ENCODE assay signal across 13 cellular contexts in the genomic region with DNA sequence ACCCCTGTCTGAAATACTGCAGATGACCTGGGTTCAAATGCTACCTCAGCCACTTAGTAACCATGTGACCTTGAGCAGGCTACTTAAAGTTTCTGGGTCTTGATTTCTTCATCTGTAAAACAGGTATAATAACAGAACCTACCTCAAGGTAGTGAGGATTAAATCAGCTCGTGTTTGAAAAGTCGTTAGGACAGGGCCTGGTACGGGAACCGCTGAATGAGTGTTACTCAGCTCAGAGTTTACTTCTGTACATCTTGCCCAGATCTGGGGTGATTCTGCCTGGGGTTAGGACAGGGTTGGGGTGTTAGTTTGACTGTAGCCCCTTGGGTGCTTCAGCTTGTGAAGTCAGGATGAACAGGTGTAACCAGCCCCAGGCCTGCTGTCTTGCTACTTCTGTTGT. TPM values are rescaled to one million over a fixed set of nuclear protein-coding genes. Genes with fewer than 3 reads are reported as not detected.
DNase-seq lines count a peak whose midpoint lies in the region; ATAC-seq, FAIRE-seq and TF ChIP-seq lines count a peak whose summit lies in the region.
"Had no signal": no experiment of that assay in that cellular context is flagged by ENCODE, and none has a peak within 500 bp of the region (broad histone marks: within the 10 kb centered on the region; RNA-seq: fewer than 3 reads in every experiment).

No MANE protein-coding gene starts in this region.

- TSS peak; percentile 32 for BruUV-seq in A673 (replicated peaks; lab: Mats Ljungman, UMichigan)
- BruUV-seq in mammary epithelial cell (replicated peaks; lab: Mats Ljungman, UMichigan): no TSS peak

- H3K36me3 ChIP-seq in A673 (ENCODE audit: insufficient read depth, low read length, poor library complexity, severe bottlenecking) (no peaks in the 10 kb centered on the region), HUES6 (ENCODE audit: control insufficient read depth, insufficient read depth, low read length) (0 out of 2 replicates have a peak, but pooled peaks cover 6% of the 10 kb centered on the region), mammary epithelial cell (ENCODE audit: insufficient read depth, low read length) (peaks cover 13% of the 10 kb centered on the region)

- H3K9me3 Mint-ChIP-seq in naive B cell: no peaks in the 10 kb centered on the region

- no peaks in the 10 kb centered on the region for H4K20me1 ChIP-seq in mammary epithelial cell (ENCODE audit: insufficient read depth, low read length)

- DNase-seq in A673 (ENCODE audit: low spot score): no peak
- DNase-seq in mammary epithelial cell: no peak
- DNase-seq in naive B cell: no peak
- no peak for DNase-seq in HUDEP-2 (lab: John Stamatoyannopoulos, UW; ENCODE audit: unreplicated experiment in 76 of 76)
- no peak for DNase-seq in HTR-8/SVneo (ENCODE audit: insufficient read length, low spot score)
- DNase-seq: activated CD8-positive, alpha-beta memory T cell treated with anti-CD3 and anti-CD28 coated beads, Interleukin-2, amount 50 U/mL, for 4 hours; effector CD8-positive, alpha-beta T cell; left cardiac atrium; NCI-H2081; stimulated activated CD4-positive, alpha-beta T cell treated with anti-CD3 and anti-CD28 coated beads, Interleukin-12 subunit alpha, Interleukin-12 subunit beta, amount 100 ng/mL, for 4 hours had no signal

- H3K36me3 Mint-ChIP-seq in naive B cell: peaks cover 0 to 7% of the 10 kb centered on the region in 2 donors

- H3K27me3 ChIP-seq in A673 (replicated peaks; ENCODE audit: insufficient read depth, low read depth, low read length, poor library complexity) (no peaks in the 10 kb centered on the region), HUES6 (ENCODE audit: control insufficient read depth, insufficient read depth, low read length) (no peaks in the 10 kb centered on the region), mammary epithelial cell (ENCODE audit: insufficient read depth, low read length) (no peaks in the 10 kb centered on the region)

- peak overlapping the region; percentile 94 to 99 (median 98) for H3K4me3 Mint-ChIP-seq in naive B cell

- H3K4me1 ChIP-seq in A673 (ENCODE audit: insufficient read depth, low read length, poor library complexity, severe bottlenecking) (peaks cover 25% of the 10 kb centered on the region), HUES6 (ENCODE audit: control insufficient read depth, insufficient read depth, low read length) (peaks cover 14% of the 10 kb centered on the region), mammary epithelial cell (ENCODE audit: insufficient read depth, low read length) (peaks cover 23% of the 10 kb centered on the region)

- H3K4me3 ChIP-seq in A673 (ENCODE audit: low read depth, low read length, poor library complexity, severe bottlenecking): peak overlapping the region; percentile 87
- H3K4me3 ChIP-seq in HUES6 (ENCODE audit: low read depth, low read length): peak overlapping the region; percentile 94; the same call in 1 of the 2 replicates
- H3K4me3 ChIP-seq in mammary epithelial cell (replicated peaks in 1 of 3; ENCODE audit: insufficient read depth in 1 of 3, low read depth in 2 of 3, low read length in 3 of 3): peak overlapping the region; percentile 92 to 95 (median 92)

- peaks cover 84% of the 10 kb centered on the region for H3K79me2 ChIP-seq in mammary epithelial cell (ENCODE audit: insufficient read depth, low read length)

- H3K9ac ChIP-seq in HUES6 (ENCODE audit: low read length) (no peak overlapping the region), mammary epithelial cell (ENCODE audit: insufficient read depth, low read length) (no peak overlapping the region)

- FAIRE-seq in HTR-8/SVneo (lab: Jason Lieb, UNC): no peak

- no peaks in the 10 kb centered on the region for H3K9me3 ChIP-seq in A673 (ENCODE audit: low read depth, low read length, poor library complexity, severe bottlenecking)
- H3K9me3 ChIP-seq in HUES6 (ENCODE audit: control insufficient read depth, insufficient read depth, low read depth, low read length): no peaks in the 10 kb centered on the region
- H3K9me3 ChIP-seq in mammary epithelial cell (replicated peaks; ENCODE audit: insufficient read depth, low read length): no peaks in the 10 kb centered on the region

- WGBS in mammary epithelial cell (ENCODE audit: low coverage, missing lambda C conversion rate): 80% methylated on average over 4 of the region's 4 CpGs

- dilution Hi-C loops in mammary epithelial cell (cut with HindIII; ENCODE audit: low sequenced_read_pairs): no loop called here

- H3K27me3 Mint-ChIP-seq in naive B cell: no peaks in the 10 kb centered on the region

- H3K27ac Mint-ChIP-seq in naive B cell: peak overlapping the region in 5 of 6 donors; percentile 73 to 95 (median 82)

- intact Hi-C loops in A673 (cut with micrococcal nuclease; ENCODE audit: unreplicated experiment) (no loop called here), mammary epithelial cell (cut with micrococcal nuclease) (loop anchor here (1.0 kb wide), 2 partner anchors 8 to 38 kb away; no protein-coding TSS in a partner anchor)

- H3K4me1 Mint-ChIP-seq in naive B cell: peaks cover 69 to 85% (median 80%) of the 10 kb centered on the region in 3 donors

- H3K27ac ChIP-seq in A673 (ENCODE audit: low read depth, low read length, poor library complexity, severe bottlenecking) (no peak overlapping the region), HUES6 (ENCODE audit: low read depth, low read length) (no peak overlapping the region), mammary epithelial cell (ENCODE audit: insufficient read depth, low read depth, low read length) (no peak overlapping the region)

- TF ChIP-seq CTCF in A673 (conservative IDR thresholded peaks at IDR 0.05; ENCODE audit: low read depth, low read length) (no peak), mammary epithelial cell (conservative IDR thresholded peaks at IDR 0.05 in 1 of 2, IDR thresholded peaks at IDR 0.05 in 1 of 2; ENCODE audit: extremely low read depth in 1 of 2, insufficient read depth in 1 of 2, low read depth in 1 of 2, low read length in 2 of 2) (no peak)

- CTCF ChIA-PET in A673 (lab: Charles Lee) (interaction anchor here (0.6 kb wide), 1 partner anchor 12 kb away, joined by 3 read pairs; no protein-coding TSS in a partner anchor), mammary epithelial cell (lab: Charles Lee; ENCODE audit: low non-redundant PET) (no interaction called here)

- H2AFZ ChIP-seq in mammary epithelial cell (ENCODE audit: low read depth, low read length): no peak overlapping the region

- POLR2A ChIA-PET in A673 (lab: Charles Lee; ENCODE audit: low non-redundant PET): no interaction called here

- ATAC-seq in naive B cell (ENCODE audit: low read depth in 2 of 2) (no peak), HG02588 (IDR thresholded peaks at IDR 0.05; ENCODE audit: unreplicated experiment) (no peak), GM21723 (IDR thresholded peaks at IDR 0.05; ENCODE audit: unreplicated experiment) (no peak)
- ATAC-seq: left cardiac atrium had no signal

- H3K4me2 ChIP-seq in mammary epithelial cell (ENCODE audit: insufficient read depth, low read depth, low read length): peak overlapping the region; percentile 89

- in situ Hi-C loops in mammary epithelial cell (cut with MboI; ENCODE audit: low sequenced_read_pairs in 2 of 2): loop anchor here in 1 of 2 donors (10.0 kb wide), 1 partner anchor 308 kb away; a partner anchor contains a TSS

RNA-seq across cellular contexts. Expression of a gene that starts 1.8 kb away (rescaled TPM):
- total RNA-seq in A673 (2021): 13.2 and 13.3 TPM in 2 replicates
- total RNA-seq in mammary epithelial cell: 100 to 1,000 TPM in 1 of 2 donors, 10 to 100 TPM in 1; 44.3 to 108 TPM
- 85.9 TPM for polyA plus RNA-seq in mammary epithelial cell
- polyA minus RNA-seq in mammary epithelial cell: 152 TPM
- 100 to 1,000 TPM in 4 of 6 donors, 10 to 100 TPM in 2; 96.8 to 172 (median 103) TPM for polyA plus RNA-seq in naive B cell (ENCODE audit: low read depth in 6 of 6)

RNA-seq across cellular contexts. Expression of a gene that starts 30.8 kb away (rescaled TPM):
- total RNA-seq in A673 (2021) (39.7 and 41.9 TPM in 2 replicates), mammary epithelial cell (10 to 100 TPM; 14.8 to 74.6 TPM)
- polyA plus RNA-seq in mammary epithelial cell (115 TPM), naive B cell (ENCODE audit: low read depth in 6 of 6) (100 to 1,000 TPM; 204 to 259 (median 235) TPM)
- 42.4 TPM for polyA minus RNA-seq in mammary epithelial cell

RNA-seq across cellular contexts. Expression of a gene that starts 31.1 kb away (rescaled TPM):
- total RNA-seq in A673 (2021) (4.7 and 5.2 TPM in 2 replicates), mammary epithelial cell (1 to 10 TPM; 3.9 to 6.8 TPM)
- polyA plus RNA-seq in mammary epithelial cell (2.6 TPM), naive B cell (ENCODE audit: low read depth in 6 of 6) (1 to 10 TPM in 4 of 6 donors, under 1 TPM in 2; 0.70 to 2.1 (median 1.3) TPM)
- 7.6 TPM for polyA minus RNA-seq in mammary epithelial cell

RNA-seq across cellular contexts. Expression of a gene that starts 46.4 kb away (rescaled TPM):
- total RNA-seq in A673 (2021) (0.33 TPM in 1 of 2 replicates, not detected in the other), mammary epithelial cell (under 1 TPM; 0.17 to 0.21 TPM)
- polyA plus RNA-seq in mammary epithelial cell (0.02 TPM), naive B cell (ENCODE audit: low read depth in 6 of 6) (1 to 10 TPM in 1 of 6 donors, under 1 TPM in 3, not detected in 2; 0.11 to 1.4 (median 0.34) TPM)
- polyA minus RNA-seq in mammary epithelial cell: not detected
- total RNA-seq: left cardiac atrium had no signal
